11 cellular contexts compared by ENCODE assay signal in the genomic region with DNA sequence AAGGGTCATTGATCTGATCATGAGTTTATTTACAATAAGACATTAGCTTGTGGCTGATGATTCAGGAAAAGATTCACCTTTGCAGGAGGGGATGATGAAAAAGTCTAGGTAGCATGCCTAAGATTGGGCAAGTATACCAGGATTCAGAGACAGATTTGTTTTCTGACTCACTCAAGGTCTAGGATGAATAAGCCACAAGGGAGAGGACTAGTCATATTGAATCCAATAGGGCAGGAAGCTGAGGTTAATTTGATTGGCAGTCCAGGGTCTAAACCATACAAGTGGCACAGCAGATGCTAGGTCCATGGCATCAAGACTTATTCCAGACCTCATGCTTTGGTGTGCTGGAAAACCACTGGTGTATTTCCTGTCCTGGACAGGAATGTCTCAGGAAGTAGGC.
DNase-seq lines count a peak whose midpoint lies in the region; ATAC-seq and TF ChIP-seq lines count a peak whose summit lies in the region.
"Had no signal": no experiment of that assay in that cellular context is flagged by ENCODE, and none has a peak within 500 bp of the region (broad histone marks: within the 10 kb centered on the region; RNA-seq: fewer than 3 reads in every experiment).

No MANE protein-coding gene starts in this region.

- H3K9me3 ChIP-seq in stomach: peaks cover 0 to 15% (median 6%) of the 10 kb centered on the region in 4 donors

- peaks cover 0 to 1% (median 0%) of the 10 kb centered on the region in 3 donors for H3K27me3 Mint-ChIP-seq in immature natural killer cell (ENCODE audit: low read depth in 3 of 3)
- H3K27me3 Mint-ChIP-seq: CD8-positive, alpha-beta memory T cell had no signal

- no peak for TF ChIP-seq POLR2A in GM18505 (IDR thresholded peaks at IDR 0.05; ENCODE audit: borderline replicate concordance, extremely low read depth, insufficient read depth, insufficient read length)
- no peak for TF ChIP-seq POLR2A in stomach (IDR thresholded peaks at IDR 0.05)

- H3K4me3 Mint-ChIP-seq in immature natural killer cell: no peak overlapping the region
- H3K4me3 Mint-ChIP-seq: CD8-positive, alpha-beta memory T cell had no signal

- H3K27ac Mint-ChIP-seq in immature natural killer cell: no peak overlapping the region
- H3K27ac Mint-ChIP-seq: CD8-positive, alpha-beta memory T cell had no signal

- intact Hi-C loops in stomach (cut with DNase I; ENCODE audit: low total_unique reads): no loop called here

- peaks cover 2 to 30% (median 15%) of the 10 kb centered on the region in 6 donors for H3K9me3 Mint-ChIP-seq in immature natural killer cell

- no peaks in the 10 kb centered on the region for H3K36me3 Mint-ChIP-seq in immature natural killer cell
- H3K36me3 Mint-ChIP-seq: CD8-positive, alpha-beta memory T cell had no signal

- no peak for TF ChIP-seq CTCF in stomach (IDR thresholded peaks at IDR 0.05)

- H3K4me3 ChIP-seq in stomach: no peak overlapping the region
- H3K4me3 ChIP-seq: heart right ventricle had no signal

- H3K27ac ChIP-seq in epithelial cell of prostate (peak overlapping the region; percentile 67), stomach (no peak overlapping the region)
- H3K27ac ChIP-seq: heart right ventricle had no signal

- TF ChIP-seq EP300 in stomach (IDR thresholded peaks at IDR 0.05): no peak

- no peaks in the 10 kb centered on the region for H3K4me1 ChIP-seq in stomach
- H3K4me1 ChIP-seq: heart right ventricle had no signal

- DNase-seq in epithelial cell of prostate (ENCODE audit: low read depth, low spot score): peak; percentile 68
- DNase-seq in immature natural killer cell: no peak
- DNase-seq in NCI-H524 (lab: John Stamatoyannopoulos, UW): no peak
- DNase-seq in NCI-H2107 treated with DMSO at 0.1 percent for 48 hours (lab: John Stamatoyannopoulos, UW; ENCODE audit: unreplicated experiment): no peak
- DNase-seq in stomach: no peak
- DNase-seq: activated CD4-positive, alpha-beta T cell treated with anti-CD3 and anti-CD28 coated beads, Interleukin-2, amount 50 U/mL, for 4 hours; CD8-positive, alpha-beta memory T cell; heart right ventricle had no signal

- no peaks in the 10 kb centered on the region for H3K4me1 Mint-ChIP-seq in immature natural killer cell
- H3K4me1 Mint-ChIP-seq: CD8-positive, alpha-beta memory T cell had no signal

- H3K27me3 ChIP-seq in stomach: no peaks in the 10 kb centered on the region

- H3K36me3 ChIP-seq in stomach: no peaks in the 10 kb centered on the region
- H3K36me3 ChIP-seq: heart right ventricle had no signal

- peak; percentile 72 for ATAC-seq in GM18505 (IDR thresholded peaks at IDR 0.05; ENCODE audit: unreplicated experiment)
- peak; percentile 87 for ATAC-seq in GM21737 (IDR thresholded peaks at IDR 0.05; ENCODE audit: unreplicated experiment)
- ATAC-seq in HG03432 (IDR thresholded peaks at IDR 0.05; ENCODE audit: unreplicated experiment): peak; percentile 87
- ATAC-seq: heart right ventricle had no signal
